In the genomic region with DNA sequence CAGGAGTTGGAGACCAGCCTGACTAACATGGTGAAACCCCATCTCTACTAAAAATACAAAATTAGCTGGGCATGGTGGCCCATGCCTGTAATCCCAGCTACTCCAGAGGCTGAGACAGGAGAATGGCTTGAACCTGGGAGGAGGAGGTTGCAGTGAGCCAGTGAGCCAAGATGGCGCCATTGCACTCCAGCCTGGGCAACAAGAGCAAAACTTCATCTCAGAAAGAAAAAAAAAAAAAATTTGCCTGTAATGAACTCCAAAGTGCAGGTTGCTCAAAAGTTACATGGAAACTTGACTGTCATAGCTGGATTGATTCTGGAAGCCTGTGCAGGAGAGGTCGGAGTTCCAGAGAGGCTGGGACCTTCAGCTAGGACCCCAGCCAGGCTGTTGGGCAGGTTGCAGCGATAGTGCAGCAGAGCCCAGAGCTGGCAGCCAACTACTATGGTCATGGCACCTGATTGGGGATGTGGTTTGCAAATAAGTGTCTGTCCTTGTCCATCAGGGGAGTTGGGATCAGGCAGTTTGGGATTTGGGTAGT, we compare ENCODE assay signal across 8 cellular contexts. TPM values are rescaled to one million over a fixed set of nuclear protein-coding genes. Genes with fewer than 3 reads are reported as not detected.
A peak's percentile ranks its signal among the peaks of the same experiment; 100 is the strongest.
DNase-seq lines count a peak whose midpoint lies in the region; ATAC-seq and TF ChIP-seq lines count a peak whose summit lies in the region.
"Not testable (repeated sequence)": the region's sequence is repeated elsewhere in the genome, so short reads cannot be mapped to it uniquely, and the experiment has no call there.

No MANE protein-coding gene starts in this region.

- not testable (repeated sequence) for H3K4ac ChIP-seq in mesenchymal stem cell (ENCODE audit: low read depth in 1 of 2, low read length in 2 of 2)

- peak overlapping the region; percentile 18 for H3K4me3 Mint-ChIP-seq in T-helper 2 cell treated with Interferon-gamma antibody and Interleukin-4, amounts not matched to agents 5 μg/mL and 100 μg/mL, for 36 hours
- H3K4me3 Mint-ChIP-seq in activated CD8-positive, alpha-beta memory T cell treated with anti-CD3 and anti-CD28 coated beads, Interleukin-2, amount 10 ng/mL, durations not matched to agents 7 days and 5 days, result peak overlapping the region; percentile 25
- H3K4me3 Mint-ChIP-seq in activated naive CD8-positive, alpha-beta T cell treated with anti-CD3 and anti-CD28 coated beads, Interleukin-2, amount 10 ng/mL, durations not matched to agents 7 days and 5 days, result peak overlapping the region; percentile 23

- not testable (repeated sequence) for H3K14ac ChIP-seq in mesenchymal stem cell (ENCODE audit: low read length in 2 of 2)

- not testable (repeated sequence) for H2AK5ac ChIP-seq in mesenchymal stem cell (ENCODE audit: low read length, severe bottlenecking)

- peak overlapping the region; percentile 46 to 60 for H3K23ac ChIP-seq in mesenchymal stem cell (ENCODE audit: low read length in 2 of 2)

- H4K91ac ChIP-seq in mesenchymal stem cell (ENCODE audit: low read length), result peak overlapping the region; percentile 48

- H3K27ac Mint-ChIP-seq in T-helper 2 cell treated with Interferon-gamma antibody and Interleukin-4, amounts not matched to agents 5 μg/mL and 100 μg/mL, for 36 hours, result peak overlapping the region; percentile 35
- H3K27ac Mint-ChIP-seq in activated CD8-positive, alpha-beta memory T cell treated with anti-CD3 and anti-CD28 coated beads, Interleukin-2, amount 10 ng/mL, durations not matched to agents 7 days and 5 days, result peak overlapping the region; percentile 20
- H3K27ac Mint-ChIP-seq in activated naive CD8-positive, alpha-beta T cell treated with anti-CD3 and anti-CD28 coated beads, Interleukin-2, amount 10 ng/mL, durations not matched to agents 7 days and 5 days, result not testable (repeated sequence)

- peak overlapping the region in 7 of 11 experiments; percentile 17 to 41 (median 26); a peak in 9 of 22 replicates for H3K4me2 ChIP-seq in BLaER1 treated with 17β-estradiol and CSF1 and Interleukin-3, amounts not matched to agents 10 nM and 100 nM
- H3K4me2 ChIP-seq in mesenchymal stem cell (ENCODE audit: low read length, poor library complexity, severe bottlenecking), result not testable (repeated sequence)

- DNase-seq in RWPE1 (ENCODE audit: low spot score); T-helper 2 cell treated with Interferon-gamma antibody and Interleukin-4, amounts not matched to agents 5 μg/mL and 100 μg/mL, for 36 hours (ENCODE audit: low spot score); activated CD8-positive, alpha-beta memory T cell treated with anti-CD3 and anti-CD28 coated beads, Interleukin-2, amount 10 ng/mL, durations not matched to agents 7 days and 5 days; activated naive CD8-positive, alpha-beta T cell treated with anti-CD3 and anti-CD28 coated beads, Interleukin-2, amount 10 ng/mL, durations not matched to agents 7 days and 5 days; mesenchymal stem cell: not testable (repeated sequence)
- DNase-seq in left lobe of liver (ENCODE audit: low spot score), result peak; percentile 90

- peaks cover 14 to 71% (median 52%) of the 10 kb centered on the region in 11 experiments; a peak in 21 of 22 replicates for H3K36me3 ChIP-seq in BLaER1 treated with 17β-estradiol and CSF1 and Interleukin-3, amounts not matched to agents 10 nM and 100 nM
- peaks cover 19 to 53% of the 10 kb centered on the region in 2 experiments; a peak in 2 of 3 replicates for H3K36me3 ChIP-seq in HEK293 (ENCODE audit: control insufficient read depth in 2 of 2, insufficient read depth in 1 of 2, low read length in 2 of 2)
- peaks cover 11 to 19% of the 10 kb centered on the region in 2 experiments for H3K36me3 ChIP-seq in mesenchymal stem cell (ENCODE audit: control insufficient read depth in 1 of 2, insufficient read depth in 2 of 2, low read depth in 1 of 2, low read length in 2 of 2)

- not testable (repeated sequence) for H3K18ac ChIP-seq in mesenchymal stem cell (ENCODE audit: low read depth in 1 of 2, low read length in 2 of 2)

- H3K4me3 ChIP-seq in BLaER1 treated with 17β-estradiol and CSF1 and Interleukin-3, amounts not matched to agents 10 nM and 100 nM; HEK293 (ENCODE audit: low read depth, low read length); mesenchymal stem cell (ENCODE audit: insufficient read depth in 1 of 2, low read depth in 1 of 2, low read length in 2 of 2): not testable (repeated sequence)

- H3K9me3 ChIP-seq in BLaER1 treated with 17β-estradiol and CSF1 and Interleukin-3, amounts not matched to agents 10 nM and 100 nM (replicated peaks in 1 of 11); HEK293 (ENCODE audit: control insufficient read depth, insufficient read depth, low read depth, low read length); mesenchymal stem cell (ENCODE audit: control insufficient read depth, low read length): not testable (repeated sequence)

- not testable (repeated sequence) for H3K9ac ChIP-seq in BLaER1 treated with 17β-estradiol and CSF1 and Interleukin-3, amounts not matched to agents 10 nM and 100 nM; mesenchymal stem cell (ENCODE audit: low read length)

- H2AFZ ChIP-seq in mesenchymal stem cell (ENCODE audit: low read depth, low read length), result not testable (repeated sequence)

- H3K4me1 Mint-ChIP-seq in T-helper 2 cell treated with Interferon-gamma antibody and Interleukin-4, amounts not matched to agents 5 μg/mL and 100 μg/mL, for 36 hours (ENCODE audit: low read depth), result peaks cover 52% of the 10 kb centered on the region
- peaks cover 58% of the 10 kb centered on the region for H3K4me1 Mint-ChIP-seq in activated CD8-positive, alpha-beta memory T cell treated with anti-CD3 and anti-CD28 coated beads, Interleukin-2, amount 10 ng/mL, durations not matched to agents 7 days and 5 days
- H3K4me1 Mint-ChIP-seq in activated naive CD8-positive, alpha-beta T cell treated with anti-CD3 and anti-CD28 coated beads, Interleukin-2, amount 10 ng/mL, durations not matched to agents 7 days and 5 days, result peaks cover 50% of the 10 kb centered on the region

- peaks cover 0 to 49% (median 16%) of the 10 kb centered on the region in 11 experiments; a peak in 17 of 22 replicates for H4K20me1 ChIP-seq in BLaER1 treated with 17β-estradiol and CSF1 and Interleukin-3, amounts not matched to agents 10 nM and 100 nM

- H2BK5ac ChIP-seq in mesenchymal stem cell (ENCODE audit: low read depth, low read length, poor library complexity, severe bottlenecking), result not testable (repeated sequence)

- not testable (repeated sequence) for H3K27me3 ChIP-seq in BLaER1 treated with 17β-estradiol and CSF1 and Interleukin-3, amounts not matched to agents 10 nM and 100 nM; mesenchymal stem cell (ENCODE audit: control insufficient read depth in 1 of 2, insufficient read depth in 1 of 2, low read length in 2 of 2)

- CTCF ChIA-PET in HEK293 (lab: Yijun Ruan, JAX) (interaction anchor here (0.7 to 1.1 kb wide), 3 partner anchors 37 to 244 kb away, joined by 3 read pairs; no protein-coding TSS in a partner anchor), RWPE1 (lab: Yijun Ruan, JAX) (interaction anchor here (0.6 to 1.4 kb wide), 3 partner anchors 37 to 517 kb away, joined by 3 to 8 read pairs (median 4); no protein-coding TSS in a partner anchor)
- CTCF ChIA-PET in activated CD8-positive, alpha-beta memory T cell treated with anti-CD3 and anti-CD28 coated beads, Interleukin-2, amount 10 ng/mL, durations not matched to agents 7 days and 5 days (lab: Charles Lee), result interaction anchor here (1.5 to 2.6 kb wide), 2 partner anchors 14 to 37 kb away, joined by 4 to 10 read pairs; no protein-coding TSS in a partner anchor

- not testable (repeated sequence) for H2BK12ac ChIP-seq in mesenchymal stem cell (ENCODE audit: low read length in 2 of 2)

- H3K79me1 ChIP-seq in mesenchymal stem cell (replicated peaks; ENCODE audit: low read length, poor library complexity, severe bottlenecking), result peaks cover 19% of the 10 kb centered on the region

- peaks cover 53% of the 10 kb centered on the region for H3K36me3 Mint-ChIP-seq in T-helper 2 cell treated with Interferon-gamma antibody and Interleukin-4, amounts not matched to agents 5 μg/mL and 100 μg/mL, for 36 hours (ENCODE audit: low read depth)
- peaks cover 59% of the 10 kb centered on the region for H3K36me3 Mint-ChIP-seq in activated CD8-positive, alpha-beta memory T cell treated with anti-CD3 and anti-CD28 coated beads, Interleukin-2, amount 10 ng/mL, durations not matched to agents 7 days and 5 days
- H3K36me3 Mint-ChIP-seq in activated naive CD8-positive, alpha-beta T cell treated with anti-CD3 and anti-CD28 coated beads, Interleukin-2, amount 10 ng/mL, durations not matched to agents 7 days and 5 days, result peaks cover 38% of the 10 kb centered on the region

- H3K27me3 Mint-ChIP-seq in T-helper 2 cell treated with Interferon-gamma antibody and Interleukin-4, amounts not matched to agents 5 μg/mL and 100 μg/mL, for 36 hours (ENCODE audit: low read depth); activated CD8-positive, alpha-beta memory T cell treated with anti-CD3 and anti-CD28 coated beads, Interleukin-2, amount 10 ng/mL, durations not matched to agents 7 days and 5 days; activated naive CD8-positive, alpha-beta T cell treated with anti-CD3 and anti-CD28 coated beads, Interleukin-2, amount 10 ng/mL, durations not matched to agents 7 days and 5 days: not testable (repeated sequence)

- H4K8ac ChIP-seq in mesenchymal stem cell (ENCODE audit: low read length), result peak overlapping the region; percentile 55

- H3K9me3 Mint-ChIP-seq in T-helper 2 cell treated with Interferon-gamma antibody and Interleukin-4, amounts not matched to agents 5 μg/mL and 100 μg/mL, for 36 hours; activated CD8-positive, alpha-beta memory T cell treated with anti-CD3 and anti-CD28 coated beads, Interleukin-2, amount 10 ng/mL, durations not matched to agents 7 days and 5 days (ENCODE audit: low read depth); activated naive CD8-positive, alpha-beta T cell treated with anti-CD3 and anti-CD28 coated beads, Interleukin-2, amount 10 ng/mL, durations not matched to agents 7 days and 5 days: not testable (repeated sequence)

- not testable (repeated sequence) for H3K27ac ChIP-seq in BLaER1 treated with 17β-estradiol and CSF1 and Interleukin-3, amounts not matched to agents 10 nM and 100 nM; mesenchymal stem cell (ENCODE audit: low read length, poor library complexity, severe bottlenecking)
- H3K27ac ChIP-seq in HEK293 (ENCODE audit: extremely low read depth, low read depth, low read length) (0 out of 2 replicates have a peak overlapping the region, but pooled peaks have one; percentile 4), RWPE1 (peak overlapping the region; percentile 28; the same call in 1 of the 2 replicates)

- not testable (repeated sequence) for H2BK120ac ChIP-seq in mesenchymal stem cell (ENCODE audit: low read depth, low read length)

- not testable (repeated sequence) for H2BK15ac ChIP-seq in mesenchymal stem cell (ENCODE audit: low read depth, poor library complexity, severe bottlenecking)

- TF ChIP-seq CTCF in HEK293 (tag by site-specific recombination; IDR thresholded peaks at IDR 0.05), result 0 out of 2 replicates have a peak, but pooled peaks have one; percentile 33
- TF ChIP-seq CTCF in RWPE1 (conservative IDR thresholded peaks at IDR 0.05; ENCODE audit: low read depth), result not testable (repeated sequence)

- over 99% methylated on average over 3 of the region's 3 CpGs for WGBS in mesenchymal stem cell

- POLR2A ChIA-PET in HEK293 (lab: Yijun Ruan, JAX); RWPE1 (lab: Yijun Ruan, JAX; ENCODE audit: low non-redundant PET): not testable (repeated sequence)
- POLR2A ChIA-PET in activated naive CD8-positive, alpha-beta T cell treated with anti-CD3 and anti-CD28 coated beads, Interleukin-2, amount 10 ng/mL, durations not matched to agents 7 days and 5 days (lab: Charles Lee), result interaction anchor here (0.6 kb wide), 1 partner anchor 741 kb away, joined by 3 read pairs; no protein-coding TSS in a partner anchor

- not testable (repeated sequence) for ATAC-seq in activated CD8-positive, alpha-beta memory T cell treated with anti-CD3 and anti-CD28 coated beads, Interleukin-2, amount 10 ng/mL, durations not matched to agents 7 days and 5 days; activated naive CD8-positive, alpha-beta T cell treated with anti-CD3 and anti-CD28 coated beads, Interleukin-2, amount 10 ng/mL, durations not matched to agents 7 days and 5 days (ENCODE audit: low read depth)
- peak; percentile 76 for ATAC-seq in left lobe of liver

- peaks cover 17 to 42% (median 29%) of the 10 kb centered on the region in 10 experiments for H3K4me1 ChIP-seq in BLaER1 treated with 17β-estradiol and CSF1 and Interleukin-3, amounts not matched to agents 10 nM and 100 nM
- not testable (repeated sequence) for H3K4me1 ChIP-seq in HEK293 (ENCODE audit: control insufficient read depth, insufficient read depth, low read length); mesenchymal stem cell (ENCODE audit: control insufficient read depth, insufficient read depth, low read depth, low read length)

RNA-seq across cellular contexts. Expression of a gene that starts 5.1 kb away (rescaled TPM):
- total RNA-seq in activated CD8-positive, alpha-beta memory T cell treated with anti-CD3 and anti-CD28 coated beads, Interleukin-2, amount 10 ng/mL, durations not matched to agents 7 days and 5 days, result 100 to 1,000 TPM; 223 to 316 TPM
- total RNA-seq in activated naive CD8-positive, alpha-beta T cell treated with anti-CD3 and anti-CD28 coated beads, Interleukin-2, amount 10 ng/mL, durations not matched to agents 7 days and 5 days, result 100 to 1,000 TPM; 146 to 147 TPM
- total RNA-seq in left lobe of liver, result 238 TPM
- polyA plus RNA-seq in mesenchymal stem cell (2013, experiment 1 of 2), result 44.1 TPM
- 40.3 TPM for polyA plus RNA-seq in mesenchymal stem cell (2013, experiment 2 of 2)
